Comparison of ENCODE assay signal across 1 cellular context in the genomic region with DNA sequence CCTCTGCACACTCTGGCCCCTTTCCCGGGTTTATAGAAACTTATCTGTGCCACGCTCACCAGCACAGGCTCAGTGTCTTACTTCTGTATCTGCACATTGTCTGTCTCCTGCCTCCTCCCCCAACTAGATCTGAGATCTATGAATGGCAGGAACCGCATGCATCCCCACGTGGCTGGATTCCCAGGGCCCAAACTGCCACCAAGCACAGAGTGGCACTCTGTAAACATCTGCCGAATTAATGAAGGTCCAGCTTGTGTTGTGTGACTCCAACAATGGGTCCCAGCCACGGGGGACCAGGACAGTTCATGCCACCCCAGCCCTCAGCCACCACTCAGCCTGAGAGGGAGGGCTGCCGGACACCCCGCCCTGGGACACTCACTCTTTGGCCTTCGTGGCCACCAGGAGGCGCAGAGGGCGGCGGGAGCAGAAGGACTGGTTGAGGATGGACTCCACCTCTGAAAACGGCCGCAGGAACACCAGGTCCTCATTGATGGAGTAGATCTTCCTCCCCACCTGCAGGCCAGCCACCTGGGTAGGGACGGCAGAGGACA.
TF ChIP-seq lines count a peak whose summit lies in the region.

No MANE protein-coding gene starts in this region.

TF ChIP-seq in H1, 55 proteins besides CTCF, POLR2A, EP300 and RAD21:
- TF ChIP-seq ASH2L (IDR thresholded peaks at IDR 0.05; ENCODE audit: low read length) (no peak), BRCA1 (IDR thresholded peaks at IDR 0.05; ENCODE audit: low read depth, low read length) (no peak), E2F6 (IDR thresholded peaks at IDR 0.05) (no peak), SRF (IDR thresholded peaks at IDR 0.05; ENCODE audit: low read depth, low read length) (no peak), YY1 (IDR thresholded peaks at IDR 0.05; ENCODE audit: low read depth, low read length) (0 out of 2 replicates have a peak, but pooled peaks have one; percentile 19), ZNF274 (IDR thresholded peaks at IDR 0.05; ENCODE audit: borderline replicate concordance, extremely low read depth, low read length) (no peak), CBX8 (IDR thresholded peaks at IDR 0.05; ENCODE audit: borderline replicate concordance, low read depth, low read length) (no peak), GABPA (IDR thresholded peaks at IDR 0.05; ENCODE audit: borderline replicate concordance, insufficient read depth, low read length) (0 out of 2 replicates have a peak, but pooled peaks have one; percentile 43), CBX5 (IDR thresholded peaks at IDR 0.05; ENCODE audit: low read depth, low read length) (no peak), MAX (IDR thresholded peaks at IDR 0.05) (0 out of 2 replicates have a peak, but pooled peaks have one; percentile 15), CEBPB (IDR thresholded peaks at IDR 0.05; ENCODE audit: low read depth, low read length) (no peak), POU5F1 (IDR thresholded peaks at IDR 0.05; ENCODE audit: low read depth, low read length) (no peak)
- TF ChIP-seq, protein P1, sequence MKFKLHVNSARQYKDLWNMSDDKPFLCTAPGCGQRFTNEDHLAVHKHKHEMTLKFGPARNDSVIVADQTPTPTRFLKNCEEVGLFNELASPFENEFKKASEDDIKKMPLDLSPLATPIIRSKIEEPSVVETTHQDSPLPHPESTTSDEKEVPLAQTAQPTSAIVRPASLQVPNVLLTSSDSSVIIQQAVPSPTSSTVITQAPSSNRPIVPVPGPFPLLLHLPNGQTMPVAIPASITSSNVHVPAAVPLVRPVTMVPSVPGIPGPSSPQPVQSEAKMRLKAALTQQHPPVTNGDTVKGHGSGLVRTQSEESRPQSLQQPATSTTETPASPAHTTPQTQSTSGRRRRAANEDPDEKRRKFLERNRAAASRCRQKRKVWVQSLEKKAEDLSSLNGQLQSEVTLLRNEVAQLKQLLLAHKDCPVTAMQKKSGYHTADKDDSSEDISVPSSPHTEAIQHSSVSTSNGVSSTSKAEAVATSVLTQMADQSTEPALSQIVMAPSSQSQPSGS (IDR thresholded peaks at IDR 0.05; ENCODE audit: low read length), result no peak
